ENCODE assay signal across 22 cellular contexts in genomic region chr5:179273074-179273435, GRCh38.
DNase-seq lines count a peak whose midpoint lies in the region; ATAC-seq and TF ChIP-seq lines count a peak whose summit lies in the region.
"Had no signal": no experiment of that assay in that cellular context is flagged by ENCODE, and none has a peak within 500 bp of the region (broad histone marks: within the 10 kb centered on the region; RNA-seq: fewer than 3 reads in every experiment).

No MANE protein-coding gene starts in this region.

- no peak for TF ChIP-seq POLR2A in sigmoid colon (IDR thresholded peaks at IDR 0.05)

- H3K4me3 Mint-ChIP-seq in endodermal cell: no peak overlapping the region
- no peak overlapping the region for H3K4me3 Mint-ChIP-seq in stimulated activated naive CD8-positive, alpha-beta T cell treated with anti-CD3 and anti-CD28 coated beads, Interleukin-15, amount 100 ng/mL, for 72 hours
- H3K4me3 Mint-ChIP-seq: activated CD4-positive, alpha-beta memory T cell treated with anti-CD3 and anti-CD28 coated beads for 36 hours; activated naive CD4-positive, alpha-beta T cell treated with anti-CD3 and anti-CD28 coated beads, Interleukin-2, amount 10 ng/mL, durations not matched to agents 7 days and 5 days; CD4-positive, CD25-positive, alpha-beta regulatory T cell; IgD-negative memory B cell had no signal

- no peaks in the 10 kb centered on the region for H3K27me3 Mint-ChIP-seq in endodermal cell (ENCODE audit: insufficient read depth)
- no peaks in the 10 kb centered on the region for H3K27me3 Mint-ChIP-seq in stimulated activated naive CD8-positive, alpha-beta T cell treated with anti-CD3 and anti-CD28 coated beads, Interleukin-15, amount 100 ng/mL, for 72 hours
- H3K27me3 Mint-ChIP-seq: activated CD4-positive, alpha-beta memory T cell treated with anti-CD3 and anti-CD28 coated beads for 36 hours; activated naive CD4-positive, alpha-beta T cell treated with anti-CD3 and anti-CD28 coated beads, Interleukin-2, amount 10 ng/mL, durations not matched to agents 7 days and 5 days; CD4-positive, CD25-positive, alpha-beta regulatory T cell had no signal

- TF ChIP-seq CTCF in AG04450 (IDR thresholded peaks at IDR 0.05; ENCODE audit: low read depth, low read length) (no peak), endodermal cell (conservative IDR thresholded peaks at IDR 0.05) (no peak), sigmoid colon (IDR thresholded peaks at IDR 0.05) (no peak)

- no peaks in the 10 kb centered on the region for H3K9me3 Mint-ChIP-seq in endodermal cell
- H3K9me3 Mint-ChIP-seq in stimulated activated naive CD8-positive, alpha-beta T cell treated with anti-CD3 and anti-CD28 coated beads, Interleukin-15, amount 100 ng/mL, for 72 hours: no peaks in the 10 kb centered on the region
- H3K9me3 Mint-ChIP-seq: activated CD4-positive, alpha-beta memory T cell treated with anti-CD3 and anti-CD28 coated beads for 36 hours; activated naive CD4-positive, alpha-beta T cell treated with anti-CD3 and anti-CD28 coated beads, Interleukin-2, amount 10 ng/mL, durations not matched to agents 7 days and 5 days; CD4-positive, CD25-positive, alpha-beta regulatory T cell; IgD-negative memory B cell had no signal

- ATAC-seq in esophagus mucosa: no peak
- ATAC-seq in stimulated activated naive CD8-positive, alpha-beta T cell treated with anti-CD3 and anti-CD28 coated beads, Interleukin-15, amount 100 ng/mL, for 72 hours: no peak
- ATAC-seq: HCT116; right cardiac atrium; stimulated activated naive CD8-positive, alpha-beta T cell treated with anti-CD3 and anti-CD28 coated beads, Interleukin-15, Interleukin-2, amounts not matched to agents 100 U/mL and 50 U/mL, for 24 hours had no signal

- H3K4me1 Mint-ChIP-seq in endodermal cell: no peaks in the 10 kb centered on the region
- no peaks in the 10 kb centered on the region for H3K4me1 Mint-ChIP-seq in stimulated activated naive CD8-positive, alpha-beta T cell treated with anti-CD3 and anti-CD28 coated beads, Interleukin-15, amount 100 ng/mL, for 72 hours
- H3K4me1 Mint-ChIP-seq: activated naive CD4-positive, alpha-beta T cell treated with anti-CD3 and anti-CD28 coated beads, Interleukin-2, amount 10 ng/mL, durations not matched to agents 7 days and 5 days; CD4-positive, CD25-positive, alpha-beta regulatory T cell; IgD-negative memory B cell had no signal

- no peaks in the 10 kb centered on the region for H3K79me1 ChIP-seq in mesenchymal stem cell (replicated peaks; ENCODE audit: low read length, poor library complexity, severe bottlenecking)

- no peak for DNase-seq in AG04450 (ENCODE audit: low read depth, low spot score)
- DNase-seq in endodermal cell: no peak
- no peak for DNase-seq in mesenchymal stem cell
- peak; percentile 56 for DNase-seq in sigmoid colon
- DNase-seq in DMS153 treated with DMSO at 0.1 percent for 48 hours (lab: John Stamatoyannopoulos, UW; ENCODE audit: unreplicated experiment): no peak
- no peak for DNase-seq in SIG-M5 (lab: John Stamatoyannopoulos, UW)
- no peak for DNase-seq in stimulated activated naive CD8-positive, alpha-beta T cell treated with anti-CD3 and anti-CD28 coated beads, Interleukin-15, amount 100 ng/mL, for 72 hours
- DNase-seq: activated CD4-positive, alpha-beta memory T cell treated with anti-CD3 and anti-CD28 coated beads for 36 hours; activated naive CD4-positive, alpha-beta T cell treated with anti-CD3 and anti-CD28 coated beads, Interleukin-2, amount 10 ng/mL, durations not matched to agents 7 days and 5 days; CD4-positive, CD25-positive, alpha-beta regulatory T cell; GF-D8; MM.1S; NCI-H146; NCI-H774; PC-9; stimulated activated naive CD8-positive, alpha-beta T cell treated with anti-CD3 and anti-CD28 coated beads, Interleukin-15, Interleukin-2, amounts not matched to agents 100 U/mL and 50 U/mL, for 24 hours; T-helper 2 cell had no signal

- peak overlapping the region; percentile 16 to 23 for H3K18ac ChIP-seq in mesenchymal stem cell (ENCODE audit: low read depth in 1 of 2, low read length in 2 of 2)

- H3K4me3 ChIP-seq in AG04450 (ENCODE audit: low read depth, low read length) (no peak overlapping the region), endodermal cell (ENCODE audit: low read length) (no peak overlapping the region), mesenchymal stem cell (ENCODE audit: insufficient read depth in 1 of 2, low read depth in 1 of 2, low read length in 2 of 2) (peak overlapping the region in 1 of 2 experiments; percentile 46), sigmoid colon (no peak overlapping the region)
- H3K4me3 ChIP-seq: PC-9 had no signal

- H3K9me3 ChIP-seq in AG04450 (ENCODE audit: control insufficient read depth, insufficient read depth, low read length) (peaks cover 14% of the 10 kb centered on the region; the same call in 1 of the 2 replicates), endodermal cell (ENCODE audit: control insufficient read depth, low read length) (no peaks in the 10 kb centered on the region), mesenchymal stem cell (ENCODE audit: control insufficient read depth, low read length) (no peaks in the 10 kb centered on the region), sigmoid colon (no peaks in the 10 kb centered on the region)

- POLR2A ChIA-PET in AG04450 (lab: Yijun Ruan, JAX): no interaction called here

- H3K4me1 ChIP-seq in endodermal cell (ENCODE audit: control insufficient read depth, insufficient read depth, low read length) (no peaks in the 10 kb centered on the region), mesenchymal stem cell (ENCODE audit: control insufficient read depth, insufficient read depth, low read depth, low read length) (peaks cover 19% of the 10 kb centered on the region), sigmoid colon (peaks cover 0 to 55% (median 41%) of the 10 kb centered on the region in 4 donors)

- no peak overlapping the region for H2BK5ac ChIP-seq in mesenchymal stem cell (ENCODE audit: low read depth, low read length, poor library complexity, severe bottlenecking)

- no peak overlapping the region for H3K4me2 ChIP-seq in mesenchymal stem cell (ENCODE audit: low read length, poor library complexity, severe bottlenecking)
- H3K4me2 ChIP-seq: PC-9 had no signal

- H3K9ac ChIP-seq in endodermal cell (ENCODE audit: extremely low read depth, low read length, poor library complexity, severe bottlenecking) (no peak overlapping the region), mesenchymal stem cell (ENCODE audit: low read length) (peak overlapping the region; percentile 86)

- no peak overlapping the region for H2AFZ ChIP-seq in mesenchymal stem cell (ENCODE audit: low read depth, low read length)
- H2AFZ ChIP-seq: PC-9 had no signal

- peak overlapping the region in 1 of 2 experiments; percentile 57 for H3K14ac ChIP-seq in mesenchymal stem cell (ENCODE audit: low read length in 2 of 2)

- WGBS in endodermal cell (ENCODE audit: insufficient coverage in 1 of 2, insufficient read length in 1 of 2), 2 experiments: 87 to 91% methylated on average over 1 to 7 of the region's 7 CpGs
- 82% methylated on average over 7 of the region's 7 CpGs for WGBS in mesenchymal stem cell
- WGBS in sigmoid colon, 2 donors: 78 to 84% methylated on average over 7 of the region's 7 CpGs

- H2BK12ac ChIP-seq in mesenchymal stem cell (ENCODE audit: low read length in 2 of 2): peak overlapping the region; percentile 49 to 95

- no peak overlapping the region for H3K23ac ChIP-seq in mesenchymal stem cell (ENCODE audit: low read length in 2 of 2)

- H3K27ac ChIP-seq in AG04450 (ENCODE audit: low read depth, low read length) (peak overlapping the region; percentile 21), endodermal cell (ENCODE audit: low read depth, low read length) (peak overlapping the region; percentile 79), mesenchymal stem cell (ENCODE audit: low read length, poor library complexity, severe bottlenecking) (no peak overlapping the region), sigmoid colon (peak overlapping the region in 2 of 4 donors; percentile 49 to 74)
- H3K27ac ChIP-seq: HL-60, PC-9 had no signal

- peak overlapping the region; percentile 78 for H2BK120ac ChIP-seq in mesenchymal stem cell (ENCODE audit: low read depth, low read length)

- CTCF ChIA-PET in AG04450 (lab: Charles Lee): interaction anchor here (1.7 kb wide), 1 partner anchor 106 kb away, joined by 8 read pairs; no protein-coding TSS in a partner anchor

- H3K27ac Mint-ChIP-seq in endodermal cell: no peak overlapping the region
- H3K27ac Mint-ChIP-seq in stimulated activated naive CD8-positive, alpha-beta T cell treated with anti-CD3 and anti-CD28 coated beads, Interleukin-15, amount 100 ng/mL, for 72 hours: no peak overlapping the region
- H3K27ac Mint-ChIP-seq: activated CD4-positive, alpha-beta memory T cell treated with anti-CD3 and anti-CD28 coated beads for 36 hours; activated naive CD4-positive, alpha-beta T cell treated with anti-CD3 and anti-CD28 coated beads, Interleukin-2, amount 10 ng/mL, durations not matched to agents 7 days and 5 days; CD4-positive, CD25-positive, alpha-beta regulatory T cell; IgD-negative memory B cell had no signal

- H2BK15ac ChIP-seq in mesenchymal stem cell (ENCODE audit: low read depth, poor library complexity, severe bottlenecking): peak overlapping the region; percentile 82

- no peaks in the 10 kb centered on the region for H3K36me3 Mint-ChIP-seq in endodermal cell (ENCODE audit: low read depth)
- H3K36me3 Mint-ChIP-seq: activated CD4-positive, alpha-beta memory T cell treated with anti-CD3 and anti-CD28 coated beads for 36 hours; activated naive CD4-positive, alpha-beta T cell treated with anti-CD3 and anti-CD28 coated beads, Interleukin-2, amount 10 ng/mL, durations not matched to agents 7 days and 5 days; CD4-positive, CD25-positive, alpha-beta regulatory T cell had no signal

- peak overlapping the region; percentile 64 for H4K91ac ChIP-seq in mesenchymal stem cell (ENCODE audit: low read length)

- H3K27me3 ChIP-seq in AG04450 (ENCODE audit: control insufficient read depth, insufficient read depth, low read length): no peaks in the 10 kb centered on the region
- H3K27me3 ChIP-seq in endodermal cell (ENCODE audit: control insufficient read depth, insufficient read depth, low read length, poor library complexity, severe bottlenecking): no peaks in the 10 kb centered on the region
- no peaks in the 10 kb centered on the region for H3K27me3 ChIP-seq in mesenchymal stem cell (ENCODE audit: control insufficient read depth in 1 of 2, insufficient read depth in 1 of 2, low read length in 2 of 2)
- H3K27me3 ChIP-seq in sigmoid colon: no peaks in the 10 kb centered on the region

- no peak overlapping the region for H2AK5ac ChIP-seq in mesenchymal stem cell (ENCODE audit: low read length, severe bottlenecking)

- H4K8ac ChIP-seq in mesenchymal stem cell (ENCODE audit: low read length): peak overlapping the region; percentile 79

- H3K36me3 ChIP-seq in endodermal cell (ENCODE audit: control insufficient read depth, insufficient read depth, low read length) (no peaks in the 10 kb centered on the region), mesenchymal stem cell (ENCODE audit: control insufficient read depth in 1 of 2, insufficient read depth in 2 of 2, low read depth in 1 of 2, low read length in 2 of 2) (peaks cover 0 to 14% of the 10 kb centered on the region in 2 experiments), sigmoid colon (no peaks in the 10 kb centered on the region)

- intact Hi-C loops in sigmoid colon (cut with DNase I): no loop called here

- no peak for TF ChIP-seq EP300 in sigmoid colon (IDR thresholded peaks at IDR 0.05)

- H3K4ac ChIP-seq in mesenchymal stem cell (ENCODE audit: low read depth in 1 of 2, low read length in 2 of 2): peak overlapping the region; percentile 47 to 71
